Comparison of ENCODE assay signal across 30 cellular contexts in the genomic region with DNA sequence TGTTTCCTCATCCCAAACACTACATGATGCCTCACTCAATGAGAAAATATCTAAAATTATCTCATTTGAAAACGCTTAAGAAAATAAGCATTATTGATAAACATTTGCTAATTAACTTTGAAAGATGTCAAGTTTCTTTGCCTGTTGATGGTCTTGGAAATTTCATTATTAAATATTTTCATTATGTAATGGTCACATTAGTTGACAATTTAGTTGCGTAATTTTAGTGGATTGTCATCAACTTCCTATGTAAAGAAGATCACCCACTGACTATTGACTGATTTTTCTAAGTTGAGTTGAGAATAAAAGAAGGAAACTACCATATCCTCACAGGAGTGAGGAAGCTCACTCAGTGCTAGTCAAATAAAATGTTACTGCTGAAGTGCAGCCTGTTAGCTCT.
"Had no signal": no experiment of that assay in that cellular context is flagged by ENCODE, and none has a peak within 500 bp of the region (broad histone marks: within the 10 kb centered on the region; RNA-seq: fewer than 3 reads in every experiment).

No MANE protein-coding gene starts in this region.

- FAIRE-seq: colon, endometrium, endothelial cell of umbilical vein, frontal cortex had no signal

- H3K27ac ChIP-seq: body of pancreas, epithelial cell of prostate had no signal

- DNase-seq: activated CD4-positive, alpha-beta memory T cell treated with anti-CD3 and anti-CD28 coated beads for 36 hours; activated CD4-positive, alpha-beta T cell treated with anti-CD3 and anti-CD28 coated beads for 36 hours; activated CD4-positive, alpha-beta T cell treated with anti-CD3 and anti-CD28 coated beads, Interleukin-2, amount 10 ng/mL, durations not matched to agents 24 days and 14 days; activated CD4-positive, CD25-positive, alpha-beta regulatory T cell; activated CD4-positive, CD25-positive, alpha-beta regulatory T cell treated with anti-CD3 and anti-CD28 coated beads, Interleukin-2, amount 50 U/mL, for 72 hours; activated CD8-positive, alpha-beta memory T cell treated with anti-CD3 and anti-CD28 coated beads, Interleukin-2, amount 10 ng/mL, durations not matched to agents 7 days and 5 days; activated CD8-positive, alpha-beta memory T cell treated with anti-CD3 and anti-CD28 coated beads, Interleukin-2, amount 50 U/mL, for 4 hours; activated CD8-positive, alpha-beta T cell treated with anti-CD3 and anti-CD28 coated beads, Interleukin-2, amount 10 ng/mL, durations not matched to agents 7 days and 5 days; activated effector memory CD4-positive, alpha-beta T cell treated with anti-CD3 and anti-CD28 coated beads, Interleukin-2, amount 50 U/mL, for 16 hours; activated naive CD4-positive, alpha-beta T cell treated with anti-CD3 and anti-CD28 coated beads for 36 hours; activated naive CD8-positive, alpha-beta T cell treated with anti-CD3 and anti-CD28 coated beads for 36 hours; activated naive CD8-positive, alpha-beta T cell treated with anti-CD3 and anti-CD28 coated beads, Interleukin-2, amount 50 U/mL, for 24 hours; activated T-cell treated with anti-CD3 and anti-CD28 coated beads, Interleukin-2, amount 50 U/mL, for 1 hour; activated T-cell treated with anti-CD3 and anti-CD28 coated beads, Interleukin-2, amount 50 U/mL, for 48 hours; adrenal gland; amygdala; aorta; caudate nucleus; cortex of kidney; effector CD8-positive, alpha-beta T cell; foreskin fibroblast; head of caudate nucleus; T-helper 2 cell had no signal

- H3K4me3 ChIP-seq: adrenal gland, body of pancreas had no signal

- H3K27me3 ChIP-seq: adrenal gland, body of pancreas had no signal

- H3K4me1 ChIP-seq: adrenal gland, body of pancreas had no signal

- H3K36me3 ChIP-seq: adrenal gland had no signal

- ATAC-seq: activated CD4-positive, alpha-beta T cell treated with anti-CD3 and anti-CD28 coated beads for 36 hours; activated CD8-positive, alpha-beta memory T cell treated with anti-CD3 and anti-CD28 coated beads, Interleukin-2, amount 10 ng/mL, durations not matched to agents 7 days and 5 days; activated CD8-positive, alpha-beta T cell treated with anti-CD3 and anti-CD28 coated beads, Interleukin-2, amount 10 ng/mL, durations not matched to agents 7 days and 5 days; activated naive CD8-positive, alpha-beta T cell treated with anti-CD3 and anti-CD28 coated beads, Interleukin-2, amount 50 U/mL, for 24 hours; body of pancreas; esophagus mucosa had no signal

- H3K9me3 ChIP-seq: adrenal gland, body of pancreas had no signal
